ENCODE assay signal across 16 cellular contexts in genomic region chr20:50710492-50711063, GRCh38. TPM values are rescaled to one million over a fixed set of nuclear protein-coding genes. Genes with fewer than 3 reads are reported as not detected.
A peak's percentile ranks its signal among the peaks of the same experiment; 100 is the strongest.
DNase-seq lines count a peak whose midpoint lies in the region; ATAC-seq, FAIRE-seq and TF ChIP-seq lines count a peak whose summit lies in the region.
"Had no signal": no experiment of that assay in that cellular context is flagged by ENCODE, and none has a peak within 500 bp of the region (broad histone marks: within the 10 kb centered on the region; RNA-seq: fewer than 3 reads in every experiment).

No MANE protein-coding gene starts in this region.

- TF ChIP-seq CTCF in fibroblast of pulmonary artery (IDR thresholded peaks at IDR 0.05; ENCODE audit: low read length, missing control alignments), result no peak

- no peaks in the 10 kb centered on the region for H3K9me3 ChIP-seq in small intestine (ENCODE audit: control insufficient read depth, low read depth)
- H3K9me3 ChIP-seq: esophagus muscularis mucosa, thoracic aorta had no signal

- WGBS in small intestine, 3 donors, result 43 to 61% (median 52%) methylated on average over 9 of the region's 9 CpGs

- H3K27me3 ChIP-seq in small intestine (ENCODE audit: control insufficient read depth in 2 of 2, insufficient read depth in 2 of 2, low read length in 2 of 2), result no peaks in the 10 kb centered on the region
- H3K27me3 ChIP-seq: esophagus muscularis mucosa had no signal

- ATAC-seq in HG03460 (IDR thresholded peaks at IDR 0.05; ENCODE audit: unreplicated experiment), result no peak
- no peak for ATAC-seq in GM21528 (IDR thresholded peaks at IDR 0.05; ENCODE audit: low FRiP score, unreplicated experiment)
- ATAC-seq: activated CD8-positive, alpha-beta T cell treated with anti-CD3 and anti-CD28 coated beads for 36 hours; naive thymus-derived CD4-positive, alpha-beta T cell had no signal

- H3K4me3 ChIP-seq in fibroblast of pulmonary artery (replicated peaks; ENCODE audit: low read depth, low read length) (no peak overlapping the region), small intestine (ENCODE audit: low read depth in 1 of 2, low read length in 2 of 2) (no peak overlapping the region)
- H3K4me3 ChIP-seq: esophagus muscularis mucosa, thoracic aorta had no signal

- H3K36me3 ChIP-seq in small intestine (ENCODE audit: control insufficient read depth in 2 of 2, insufficient read depth in 2 of 2, low read length in 2 of 2), result no peaks in the 10 kb centered on the region
- H3K36me3 ChIP-seq: esophagus muscularis mucosa, thoracic aorta had no signal

- H3K4me1 ChIP-seq in small intestine (ENCODE audit: control insufficient read depth in 2 of 2, insufficient read depth in 1 of 2, low read depth in 1 of 2, low read length in 1 of 2), result peaks cover 0 to 3% of the 10 kb centered on the region in 2 donors

- DNase-seq in HTR-8/SVneo (ENCODE audit: insufficient read length, low spot score), result no peak
- DNase-seq in SIG-M5 (lab: John Stamatoyannopoulos, UW), result peak; percentile 14
- DNase-seq in fibroblast of pulmonary artery (ENCODE audit: low read depth), result peak; percentile 55
- DNase-seq in small intestine, result peak; percentile 34
- DNase-seq in HUDEP-2 (lab: John Stamatoyannopoulos, UW; ENCODE audit: unreplicated experiment in 76 of 76), result no peak
- DNase-seq in stimulated activated CD8-positive, alpha-beta memory T cell treated with anti-CD3 and anti-CD28 coated beads, Interleukin-4, amount 100 ng/mL, for 48 hours, result no peak
- DNase-seq: activated CD8-positive, alpha-beta T cell treated with anti-CD3 and anti-CD28 coated beads for 36 hours; activated naive CD4-positive, alpha-beta T cell treated with anti-CD3 and anti-CD28 coated beads for 36 hours; cerebellar nuclear complex; islet precursor cell; naive thymus-derived CD4-positive, alpha-beta T cell; NCI-H774 had no signal

- FAIRE-seq in HTR-8/SVneo (lab: Jason Lieb, UNC), result peak; percentile 23
- no peak for FAIRE-seq in small intestine (lab: Jason Lieb, UNC)

- no peak overlapping the region for H3K27ac ChIP-seq in small intestine (ENCODE audit: low read depth in 1 of 2, low read length in 1 of 2)
- H3K27ac ChIP-seq: esophagus muscularis mucosa, thoracic aorta had no signal

RNA-seq across cellular contexts. Expression of gene RIPOR3, which starts 19.2 kb away (rescaled TPM):
- polyA plus RNA-seq in small intestine, result 10 to 100 TPM in 1 of 3 donors, 1 to 10 TPM in 1, under 1 TPM in 1; 0.22 to 10.9 (median 1.9) TPM

RNA-seq across cellular contexts. Expression of gene PARD6B, which starts 20.8 kb away (rescaled TPM):
- 1 to 10 TPM; 2.4 to 9.2 (median 8.9) TPM for polyA plus RNA-seq in small intestine

Comparison
In these comparisons a context has a peak if more than half of its experiments do, and no peak if none do; other contexts are left out.
1. DNase-seq: peak in SIG-M5 (single experiment), fibroblast of pulmonary artery (single experiment) and small intestine (single experiment); none in HTR-8/SVneo (single experiment), HUDEP-2 (0 of 76) and stimulated activated CD8-positive, alpha-beta memory T cell treated with anti-CD3 and anti-CD28 coated beads, Interleukin-4, amount 100 ng/mL, for 48 hours (single experiment).